ENCODE assay signal across 9 cellular contexts in genomic region chr15:85642693-85643058, GRCh38.
DNase-seq lines count a peak whose midpoint lies in the region; TF ChIP-seq lines count a peak whose summit lies in the region.
"Had no signal": no experiment of that assay in that cellular context is flagged by ENCODE, and none has a peak within 500 bp of the region (broad histone marks: within the 10 kb centered on the region; RNA-seq: fewer than 3 reads in every experiment).

No MANE protein-coding gene starts in this region.

- H3K36me3 Mint-ChIP-seq in CD4-positive, alpha-beta memory T cell, result peaks cover 44 to 62% of the 10 kb centered on the region in 2 donors

- CTCF ChIA-PET in CD4-positive, alpha-beta memory T cell (lab: Charles Lee; ENCODE audit: partially characterized antibody), result interaction anchor here (1.4 kb wide), 1 partner anchor 24 kb away, joined by 3 read pairs; no protein-coding TSS in a partner anchor

- POLR2A ChIA-PET in CD4-positive, alpha-beta memory T cell (lab: Charles Lee; ENCODE audit: partially characterized antibody), result interaction anchor here (1.5 kb wide), 1 partner anchor 18 kb away, joined by 4 read pairs; no protein-coding TSS in a partner anchor

- no peaks in the 10 kb centered on the region for H3K27me3 Mint-ChIP-seq in CD4-positive, alpha-beta memory T cell

- H3K27me3 ChIP-seq in colonic mucosa, result no peaks in the 10 kb centered on the region
- H3K27me3 ChIP-seq in sigmoid colon, result no peaks in the 10 kb centered on the region
- H3K27me3 ChIP-seq in CD4-positive, alpha-beta memory T cell (ENCODE audit: insufficient read depth, low read length), result no peaks in the 10 kb centered on the region

- no peak for TF ChIP-seq EP300 in sigmoid colon (IDR thresholded peaks at IDR 0.05)

- peak overlapping the region; percentile 25 for H3K4me3 ChIP-seq in AG10803 (ENCODE audit: low read length)
- no peak overlapping the region for H3K4me3 ChIP-seq in colonic mucosa
- H3K4me3 ChIP-seq in sigmoid colon, result peak overlapping the region; percentile 4 to 34 (median 27)
- no peak overlapping the region for H3K4me3 ChIP-seq in CD4-positive, alpha-beta memory T cell (ENCODE audit: low read length in 2 of 2)

- DNase-seq in AG10803 (ENCODE audit: low read depth) (peak; percentile 81), colonic mucosa (peak; percentile 36), left kidney (ENCODE audit: low read depth, low spot score) (peak; percentile 67), sigmoid colon (peak; percentile 91), GF-D8 (lab: John Stamatoyannopoulos, UW) (no peak), NCI-H774 (lab: John Stamatoyannopoulos, UW) (no peak)
- DNase-seq in CD4-positive, alpha-beta memory T cell, result no peak
- no peak for DNase-seq in stimulated activated CD4-positive, alpha-beta T cell treated with anti-CD3 and anti-CD28 coated beads, Interleukin-4, amount 100 ng/mL, for 4 hours

- H3K9me3 Mint-ChIP-seq in CD4-positive, alpha-beta memory T cell, result no peaks in the 10 kb centered on the region

- WGBS in sigmoid colon, 2 donors, result 76 to 78% methylated on average over 6 of the region's 6 CpGs

- H3K36me3 ChIP-seq in colonic mucosa (no peaks in the 10 kb centered on the region), sigmoid colon (peaks cover 0 to 23% (median 2%) of the 10 kb centered on the region in 4 donors)
- peaks cover 35% of the 10 kb centered on the region for H3K36me3 ChIP-seq in CD4-positive, alpha-beta memory T cell (ENCODE audit: insufficient read depth, low read length)

- no peak overlapping the region for H3K4me3 Mint-ChIP-seq in CD4-positive, alpha-beta memory T cell

- H3K4me1 ChIP-seq in colonic mucosa (no peaks in the 10 kb centered on the region), sigmoid colon (peaks cover 0 to 58% (median 31%) of the 10 kb centered on the region in 4 donors)
- H3K4me1 ChIP-seq in CD4-positive, alpha-beta memory T cell (ENCODE audit: insufficient read depth, low read length), result peaks cover 26% of the 10 kb centered on the region

- no peak for TF ChIP-seq POLR2A in sigmoid colon (IDR thresholded peaks at IDR 0.05)

- intact Hi-C loops in colonic mucosa (cut with DNase I) (no loop called here), sigmoid colon (cut with DNase I) (no loop called here)
- intact Hi-C loops in CD4-positive, alpha-beta memory T cell (cut with micrococcal nuclease), result no loop called here

- H3K4me1 Mint-ChIP-seq in CD4-positive, alpha-beta memory T cell, result peaks cover 31 to 46% (median 42%) of the 10 kb centered on the region in 4 donors

- TF ChIP-seq CTCF in AG10803 (conservative IDR thresholded peaks at IDR 0.05; ENCODE audit: low read length), result no peak
- TF ChIP-seq CTCF in colonic mucosa (IDR thresholded peaks at IDR 0.05), result no peak
- TF ChIP-seq CTCF in sigmoid colon (IDR thresholded peaks at IDR 0.05), result peak in 1 of 4 experiments; percentile 11

- H3K9me3 ChIP-seq in colonic mucosa (no peaks in the 10 kb centered on the region), sigmoid colon (no peaks in the 10 kb centered on the region)
- no peaks in the 10 kb centered on the region for H3K9me3 ChIP-seq in CD4-positive, alpha-beta memory T cell (ENCODE audit: control insufficient read depth in 1 of 2, low read length in 2 of 2)

- peak overlapping the region in 1 of 2 donors; percentile 32 for H3K9ac ChIP-seq in colonic mucosa (ENCODE audit: low read depth in 2 of 2, low read length in 2 of 2)

- peak overlapping the region; percentile 64 for H3K27ac ChIP-seq in colonic mucosa
- H3K27ac ChIP-seq in sigmoid colon, result peak overlapping the region; percentile 72 to 88 (median 82)
- H3K27ac ChIP-seq in CD4-positive, alpha-beta memory T cell (ENCODE audit: low read depth, low read length), result no peak overlapping the region
- H3K27ac ChIP-seq: C4-2B had no signal

- H3K27ac Mint-ChIP-seq in CD4-positive, alpha-beta memory T cell, result no peak overlapping the region

Comparison
In these comparisons a context has a peak if more than half of its experiments do, and no peak if none do; other contexts are left out.
1. DNase-seq: peak in AG10803 (single experiment), colonic mucosa (single experiment), left kidney (single experiment) and sigmoid colon (single experiment); none in CD4-positive, alpha-beta memory T cell (0 of 5), stimulated activated CD4-positive, alpha-beta T cell treated with anti-CD3 and anti-CD28 coated beads, Interleukin-4, amount 100 ng/mL, for 4 hours (0 of 2), GF-D8 (single experiment) and NCI-H774 (single experiment).
2. H3K4me3 ChIP-seq: peak in AG10803 (single experiment) and sigmoid colon (4 of 4); none in colonic mucosa (single experiment) and CD4-positive, alpha-beta memory T cell (0 of 2).